ENCODE assay signal across 17 cellular contexts in genomic region chr19:4624301-4624700, GRCh38.
"Had no signal": no experiment of that assay in that cellular context is flagged by ENCODE, and none has a peak within 500 bp of the region (broad histone marks: within the 10 kb centered on the region; RNA-seq: fewer than 3 reads in every experiment).

No MANE protein-coding gene starts in this region.

- ATAC-seq: activated CD8-positive, alpha-beta T cell treated with anti-CD3 and anti-CD28 coated beads, Interleukin-2, amount 10 ng/mL, durations not matched to agents 7 days and 5 days; gastrocnemius medialis; left ventricle myocardium superior; stimulated activated naive CD8-positive, alpha-beta T cell treated with anti-CD3 and anti-CD28 coated beads, Interleukin-15, amount 100 ng/mL, for 72 hours had no signal

- H3K4me1 ChIP-seq: gastrocnemius medialis, parathyroid adenoma, vagina had no signal

- H3K27me3 ChIP-seq: vagina had no signal

- FAIRE-seq: keratinocyte had no signal

- DNase-seq: activated CD4-positive, alpha-beta T cell treated with anti-CD3 and anti-CD28 coated beads for 48 hours; activated CD8-positive, alpha-beta memory T cell treated with anti-CD3 and anti-CD28 coated beads, Interleukin-2, amount 50 U/mL, for 48 hours; activated CD8-positive, alpha-beta T cell treated with anti-CD3 and anti-CD28 coated beads, Interleukin-2, amount 10 ng/mL, durations not matched to agents 7 days and 5 days; activated naive CD4-positive, alpha-beta T cell treated with Interleukin-2 at 50 U/mL for 16 hours; cortex of kidney; effector CD8-positive, alpha-beta T cell; gastrocnemius medialis; retina; stimulated activated CD4-positive, alpha-beta T cell treated with anti-CD3 and anti-CD28 coated beads, Interleukin-4, amount 100 ng/mL, for 4 hours; stimulated activated naive CD8-positive, alpha-beta T cell treated with anti-CD3 and anti-CD28 coated beads, Interleukin-15, amount 100 ng/mL, for 72 hours had no signal

- H3K27ac ChIP-seq: gastrocnemius medialis, parathyroid adenoma, skin epidermis, thoracic aorta, vagina, WERI-Rb-1 had no signal

- H3K4me3 ChIP-seq: gastrocnemius medialis, skin epidermis, thoracic aorta, vagina had no signal

- H2AFZ ChIP-seq: parathyroid adenoma had no signal

- H3K79me2 ChIP-seq: parathyroid adenoma had no signal

- H3K9ac ChIP-seq: parathyroid adenoma had no signal

- H3K9me3 ChIP-seq: gastrocnemius medialis, thoracic aorta, vagina had no signal

- H3K36me3 ChIP-seq: gastrocnemius medialis, thoracic aorta, vagina, WERI-Rb-1 had no signal
